In the genomic region with DNA sequence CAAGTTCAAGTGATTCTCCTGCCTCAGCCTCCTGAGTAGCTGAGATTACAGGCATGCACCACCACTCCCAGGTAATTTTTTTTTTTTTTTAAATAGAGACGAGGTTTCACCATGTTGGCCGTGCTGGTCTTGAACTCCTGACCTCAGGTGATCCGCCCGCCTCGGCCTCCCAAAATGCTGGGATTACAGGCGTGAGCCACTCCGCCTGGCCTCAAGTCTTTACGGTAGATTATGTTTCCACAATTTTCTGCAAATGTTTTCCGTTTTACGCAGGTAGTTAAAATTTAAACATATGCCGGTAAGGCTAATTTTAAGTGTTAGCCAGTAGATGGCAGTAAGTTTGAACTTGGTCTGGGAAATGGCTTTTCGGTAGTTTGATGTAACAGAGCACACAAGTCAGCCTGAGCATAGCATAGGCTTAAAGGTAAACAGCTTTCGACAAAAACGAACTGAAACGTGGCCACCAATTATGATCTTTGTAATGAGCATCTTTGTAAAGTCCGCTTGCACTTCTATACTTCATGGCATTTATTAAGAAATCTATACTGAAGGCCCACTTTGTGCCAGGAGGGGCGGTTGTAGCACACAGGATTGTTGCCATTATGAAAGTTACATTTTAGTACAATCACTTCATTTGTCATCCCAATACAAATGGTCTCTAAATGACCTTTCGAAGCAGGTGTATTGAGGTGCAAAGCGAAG, we compare ENCODE assay signal across 9 cellular contexts. TPM values are rescaled to one million over a fixed set of nuclear protein-coding genes. Genes with fewer than 3 reads are reported as not detected.
DNase-seq lines count a peak whose midpoint lies in the region; ATAC-seq, FAIRE-seq and TF ChIP-seq lines count a peak whose summit lies in the region.
"Had no signal": no experiment of that assay in that cellular context is flagged by ENCODE, and none has a peak within 500 bp of the region (broad histone marks: within the 10 kb centered on the region; RNA-seq: fewer than 3 reads in every experiment).

No MANE protein-coding gene starts in this region.

- no peaks in the 10 kb centered on the region for H4K20me1 ChIP-seq in astrocyte (ENCODE audit: insufficient read depth, low read length)

- H3K4me1 ChIP-seq in astrocyte (ENCODE audit: insufficient read depth, low read length): peaks cover 16% of the 10 kb centered on the region
- no peaks in the 10 kb centered on the region for H3K4me1 ChIP-seq in iPS DF 6.9 (ENCODE audit: control insufficient read depth, insufficient read depth, low read length)

- no peaks in the 10 kb centered on the region for H3K36me3 Mint-ChIP-seq in astrocyte (ENCODE audit: low read depth, unreplicated experiment)
- no peaks in the 10 kb centered on the region for H3K36me3 Mint-ChIP-seq in stimulated activated naive CD8-positive, alpha-beta T cell treated with anti-CD3 and anti-CD28 coated beads, Interleukin-15, Interleukin-2, amounts not matched to agents 100 ng/mL and 50 ng/mL, for 24 hours (ENCODE audit: low read depth)

- H3K9me3 ChIP-seq in astrocyte (ENCODE audit: insufficient read depth, low read depth, low read length): peaks cover 4% of the 10 kb centered on the region
- no peaks in the 10 kb centered on the region for H3K9me3 ChIP-seq in iPS DF 6.9 (ENCODE audit: control insufficient read depth, insufficient read depth, low read length)
- H3K9me3 ChIP-seq: neutrophil had no signal

- no peaks in the 10 kb centered on the region for H3K27me3 Mint-ChIP-seq in astrocyte (ENCODE audit: low read depth, unreplicated experiment)
- H3K27me3 Mint-ChIP-seq in stimulated activated naive CD8-positive, alpha-beta T cell treated with anti-CD3 and anti-CD28 coated beads, Interleukin-15, Interleukin-2, amounts not matched to agents 100 ng/mL and 50 ng/mL, for 24 hours: no peaks in the 10 kb centered on the region

- FAIRE-seq in G401.6 (lab: Jason Lieb, UNC) (peak; percentile 96), astrocyte (lab: Jason Lieb, UNC) (peak; percentile 60)

- no peaks in the 10 kb centered on the region for H3K79me2 ChIP-seq in astrocyte (ENCODE audit: insufficient read depth, low read length)

- no peaks in the 10 kb centered on the region for H3K27me3 ChIP-seq in astrocyte (ENCODE audit: insufficient read depth, low read length)
- no peaks in the 10 kb centered on the region for H3K27me3 ChIP-seq in iPS DF 6.9 (ENCODE audit: control insufficient read depth, insufficient read depth, low read length)

- H3K27ac ChIP-seq in astrocyte (ENCODE audit: low read depth, low read length) (peak overlapping the region; percentile 9), iPS DF 6.9 (ENCODE audit: low read length) (no peak overlapping the region)
- H3K27ac ChIP-seq: neutrophil had no signal

- peak; percentile 32 for DNase-seq in A172 (ENCODE audit: low spot score)
- peak; percentile 38 for DNase-seq in NCI-H446 treated with DMSO at 0.1 percent for 48 hours (lab: John Stamatoyannopoulos, UW)
- peak; percentile 71 for DNase-seq in astrocyte (ENCODE audit: low read depth)
- DNase-seq in iPS DF 6.9 (ENCODE audit: low read depth, low spot score): peak; percentile 13

- no peak overlapping the region for H3K27ac Mint-ChIP-seq in astrocyte (ENCODE audit: unreplicated experiment)
- peak overlapping the region; percentile 18 for H3K27ac Mint-ChIP-seq in stimulated activated naive CD8-positive, alpha-beta T cell treated with anti-CD3 and anti-CD28 coated beads, Interleukin-15, Interleukin-2, amounts not matched to agents 100 ng/mL and 50 ng/mL, for 24 hours

- peaks cover 6% of the 10 kb centered on the region for H3K4me1 Mint-ChIP-seq in astrocyte (ENCODE audit: low read depth, unreplicated experiment)
- peaks cover 19% of the 10 kb centered on the region for H3K4me1 Mint-ChIP-seq in stimulated activated naive CD8-positive, alpha-beta T cell treated with anti-CD3 and anti-CD28 coated beads, Interleukin-15, Interleukin-2, amounts not matched to agents 100 ng/mL and 50 ng/mL, for 24 hours (ENCODE audit: low read depth)

- peak overlapping the region; percentile 60 for H3K4me2 ChIP-seq in astrocyte (ENCODE audit: low read length)

- H2AFZ ChIP-seq in astrocyte (ENCODE audit: low read depth, low read length): no peak overlapping the region

- H3K9me3 Mint-ChIP-seq in astrocyte (ENCODE audit: unreplicated experiment): peaks cover 6% of the 10 kb centered on the region
- no peaks in the 10 kb centered on the region for H3K9me3 Mint-ChIP-seq in stimulated activated naive CD8-positive, alpha-beta T cell treated with anti-CD3 and anti-CD28 coated beads, Interleukin-15, Interleukin-2, amounts not matched to agents 100 ng/mL and 50 ng/mL, for 24 hours

- peak; percentile 67 for TF ChIP-seq CTCF in astrocyte (IDR thresholded peaks at IDR 0.05; ENCODE audit: insufficient read depth, low read depth, low read length)

- whole genome bisulfite sequencing in iPS DF 6.9 (ENCODE audit: insufficient coverage, insufficient read length): no CpG with 5 or more reads among the region's 19 CpGs

- no peak overlapping the region for H3K4me3 Mint-ChIP-seq in astrocyte (ENCODE audit: unreplicated experiment)
- H3K4me3 Mint-ChIP-seq in stimulated activated naive CD8-positive, alpha-beta T cell treated with anti-CD3 and anti-CD28 coated beads, Interleukin-15, Interleukin-2, amounts not matched to agents 100 ng/mL and 50 ng/mL, for 24 hours: peak overlapping the region; percentile 42

- no peak overlapping the region for H3K4me3 ChIP-seq in astrocyte (ENCODE audit: insufficient read depth, low read depth, low read length)
- no peak overlapping the region for H3K4me3 ChIP-seq in iPS DF 6.9 (ENCODE audit: low read length)

- no peaks in the 10 kb centered on the region for H3K36me3 ChIP-seq in astrocyte (ENCODE audit: insufficient read depth, low read length)
- H3K36me3 ChIP-seq in iPS DF 6.9 (ENCODE audit: control insufficient read depth, insufficient read depth, low read length): no peaks in the 10 kb centered on the region
- H3K36me3 ChIP-seq: neutrophil had no signal

- ATAC-seq in HG02678 (IDR thresholded peaks at IDR 0.05; ENCODE audit: unreplicated experiment) (peak; percentile 73), HG03280 (IDR thresholded peaks at IDR 0.05; ENCODE audit: unreplicated experiment) (no peak)

- peak overlapping the region; percentile 15 for H3K9ac ChIP-seq in astrocyte (ENCODE audit: low read length)

RNA-seq across cellular contexts. Expression of gene CCKAR, which starts 31.1 kb away (rescaled TPM):
- not detected in 2 replicates for total RNA-seq in A172 (2014; rRNA removed; shearing (Covaris generic))
- total RNA-seq in astrocyte: not detected in 2 replicates

Comparison
In these comparisons a context has a peak if more than half of its experiments do, and no peak if none do; other contexts are left out.
1. DNase-seq: peak in every context shown above with its lines; median percentile 71 in astrocyte; 38 in NCI-H446 treated with DMSO at 0.1 percent for 48 hours; 32 in A172; 13 in iPS DF 6.9.